8 cellular contexts compared by ENCODE assay signal in the genomic region with DNA sequence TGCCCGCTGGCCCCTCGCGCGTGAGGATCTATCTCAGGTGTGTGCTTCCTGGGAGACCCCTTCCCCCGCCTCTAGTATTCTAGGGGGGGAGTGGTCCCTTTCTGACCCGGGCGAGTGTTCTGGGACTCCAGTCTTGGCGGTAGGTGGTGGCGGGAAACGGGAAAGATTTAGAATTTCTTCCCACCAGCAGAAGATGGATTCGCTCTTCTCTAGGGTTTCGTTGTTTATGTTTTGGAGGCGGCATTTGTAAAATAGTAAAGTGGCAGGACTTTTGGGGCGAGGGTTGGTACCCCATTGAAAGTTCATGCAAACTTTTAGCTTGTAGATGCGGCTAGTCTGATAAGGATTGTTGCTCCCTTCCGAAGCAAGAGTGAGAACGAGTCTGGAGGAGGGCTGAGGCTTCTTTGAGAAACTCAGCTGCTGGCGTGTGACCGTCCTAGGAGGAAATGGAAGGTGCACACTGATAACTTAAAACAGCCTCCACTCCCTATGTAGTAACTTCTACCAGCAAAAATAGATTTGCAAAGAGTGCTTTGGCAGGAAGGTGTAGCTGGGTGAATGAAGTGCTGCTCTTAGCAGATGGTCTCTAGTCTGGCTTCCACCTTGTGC. TPM values are rescaled to one million over a fixed set of nuclear protein-coding genes. Genes with fewer than 3 reads are reported as not detected.
DNase-seq lines count a peak whose midpoint lies in the region; ATAC-seq and TF ChIP-seq lines count a peak whose summit lies in the region.

No MANE protein-coding gene starts in this region.

- peaks cover 42 to 44% of the 10 kb centered on the region in 2 donors for H3K4me1 ChIP-seq in gastrocnemius medialis

- H3K4me3 ChIP-seq in gastrocnemius medialis, result peak overlapping the region; percentile 78 to 85 (median 82)

- no peaks in the 10 kb centered on the region for H3K9me3 Mint-ChIP-seq in activated naive CD8-positive, alpha-beta T cell treated with anti-CD3 and anti-CD28 coated beads, Interleukin-2, amount 50 U/mL, for 24 hours

- H3K27ac ChIP-seq in gastrocnemius medialis, result peak overlapping the region; percentile 98 to 99 (median 98)

- H3K36me3 Mint-ChIP-seq in activated naive CD8-positive, alpha-beta T cell treated with anti-CD3 and anti-CD28 coated beads, Interleukin-2, amount 50 U/mL, for 24 hours (ENCODE audit: low read depth), result peaks cover 21% of the 10 kb centered on the region

- no peak for TF ChIP-seq CTCF in gastrocnemius medialis (IDR thresholded peaks at IDR 0.05 in 4 of 5, conservative IDR thresholded peaks at IDR 0.05 in 1 of 5)

- peak overlapping the region; percentile 97 for H3K4me3 Mint-ChIP-seq in activated naive CD8-positive, alpha-beta T cell treated with anti-CD3 and anti-CD28 coated beads, Interleukin-2, amount 50 U/mL, for 24 hours

- no peaks in the 10 kb centered on the region for H3K27me3 ChIP-seq in gastrocnemius medialis

- intact Hi-C loops in gastrocnemius medialis (cut with DNase I; ENCODE audit: low total_unique reads), result loop anchor here (1.0 kb wide), 2 partner anchors 36 to 102 kb away; no protein-coding TSS in a partner anchor

- peak; percentile 68 for DNase-seq in activated CD8-positive, alpha-beta memory T cell treated with anti-CD3 and anti-CD28 coated beads for 24 hours
- no peak for DNase-seq in activated CD8-positive, alpha-beta memory T cell treated with anti-CD3 and anti-CD28 coated beads, Interleukin-2, amount 50 U/mL, for 4 hours
- DNase-seq in NCI-H2171 (lab: John Stamatoyannopoulos, UW) (peak; percentile 54), hepatic stellate cell (ENCODE audit: low spot score) (peak; percentile 29), gastrocnemius medialis (peak; percentile 18 to 31), DMS114 treated with DMSO at 0.1 percent for 48 hours (lab: John Stamatoyannopoulos, UW; ENCODE audit: unreplicated experiment) (no peak)
- DNase-seq in activated naive CD8-positive, alpha-beta T cell treated with anti-CD3 and anti-CD28 coated beads, Interleukin-2, amount 50 U/mL, for 24 hours, result peak; percentile 15

- H3K36me3 ChIP-seq in gastrocnemius medialis, result no peaks in the 10 kb centered on the region

- H3K9me3 ChIP-seq in gastrocnemius medialis, result no peaks in the 10 kb centered on the region

- H3K27ac Mint-ChIP-seq in activated naive CD8-positive, alpha-beta T cell treated with anti-CD3 and anti-CD28 coated beads, Interleukin-2, amount 50 U/mL, for 24 hours, result peak overlapping the region; percentile 96

- no peaks in the 10 kb centered on the region for H3K27me3 Mint-ChIP-seq in activated naive CD8-positive, alpha-beta T cell treated with anti-CD3 and anti-CD28 coated beads, Interleukin-2, amount 50 U/mL, for 24 hours

- H3K4me1 Mint-ChIP-seq in activated naive CD8-positive, alpha-beta T cell treated with anti-CD3 and anti-CD28 coated beads, Interleukin-2, amount 50 U/mL, for 24 hours, result peaks cover 33% of the 10 kb centered on the region

- TF ChIP-seq POLR2A in gastrocnemius medialis (IDR thresholded peaks at IDR 0.05), result peak; percentile 1 to 91

- in situ Hi-C loops in gastrocnemius medialis (cut with MboI; ENCODE audit: low sequenced_read_pairs in 4 of 4), result no loop called here

- ATAC-seq in HG02763 (IDR thresholded peaks at IDR 0.05; ENCODE audit: unreplicated experiment) (peak; percentile 49), gastrocnemius medialis (peak; percentile 50 to 55)
- no peak for ATAC-seq in activated naive CD8-positive, alpha-beta T cell treated with anti-CD3 and anti-CD28 coated beads, Interleukin-2, amount 50 U/mL, for 24 hours

RNA-seq across cellular contexts. Expression of a gene that starts 0.4 kb away (rescaled TPM):
- total RNA-seq in gastrocnemius medialis, result 10 to 100 TPM; 39.2 to 69.7 (median 64.1) TPM

Comparison
In these comparisons a context has a peak if more than half of its experiments do, and no peak if none do; other contexts are left out.
1. DNase-seq: peak in activated CD8-positive, alpha-beta memory T cell treated with anti-CD3 and anti-CD28 coated beads for 24 hours (single experiment), NCI-H2171 (single experiment), activated naive CD8-positive, alpha-beta T cell treated with anti-CD3 and anti-CD28 coated beads, Interleukin-2, amount 50 U/mL, for 24 hours (single experiment), hepatic stellate cell (single experiment) and gastrocnemius medialis (2 of 2); none in activated CD8-positive, alpha-beta memory T cell treated with anti-CD3 and anti-CD28 coated beads, Interleukin-2, amount 50 U/mL, for 4 hours (single experiment) and DMS114 treated with DMSO at 0.1 percent for 48 hours (single experiment).